ENCODE assay signal across 15 cellular contexts in genomic region chr1:76287917-76288316, GRCh38.
A peak's percentile ranks its signal among the peaks of the same experiment; 100 is the strongest.
DNase-seq lines count a peak whose midpoint lies in the region; ATAC-seq and TF ChIP-seq lines count a peak whose summit lies in the region.
"Had no signal": no experiment of that assay in that cellular context is flagged by ENCODE, and none has a peak within 500 bp of the region (broad histone marks: within the 10 kb centered on the region; RNA-seq: fewer than 3 reads in every experiment).

No MANE protein-coding gene starts in this region.

- no peaks in the 10 kb centered on the region for H3K9me3 ChIP-seq in PC-3 (ENCODE audit: low read length)
- H3K9me3 ChIP-seq: A549, BE2C had no signal

- H3K4me1 ChIP-seq in PC-3 (ENCODE audit: insufficient read depth, low read length) = no peaks in the 10 kb centered on the region
- H3K4me1 ChIP-seq: A549 had no signal

- H3K27ac ChIP-seq in PC-3 (ENCODE audit: low read length) = no peak overlapping the region
- H3K27ac ChIP-seq: A549, C4-2B had no signal

- H3K4me3 ChIP-seq in PC-3 (ENCODE audit: low read length) = no peak overlapping the region
- H3K4me3 ChIP-seq: A549, GM23338 had no signal

- H3F3A ChIP-seq in PC-3 (ENCODE audit: low read length, unreplicated experiment) = no peaks in the 10 kb centered on the region

- peak overlapping the region in 1 of 2 donors; percentile 92 for H3K27ac Mint-ChIP-seq in activated naive CD4-positive, alpha-beta T cell treated with anti-CD3 and anti-CD28 coated beads, Interleukin-2, amount 50 U/mL, for 72 hours
- H3K27ac Mint-ChIP-seq: CD8-positive, alpha-beta T cell; GM23338; IgD-negative memory B cell had no signal

- DNase-seq in activated naive CD4-positive, alpha-beta T cell treated with anti-CD3 and anti-CD28 coated beads, Interleukin-2, amount 50 U/mL, for 72 hours (ENCODE audit: low spot score in 2 of 2) = no peak
- no peak for DNase-seq in activated naive CD4-positive, alpha-beta T cell treated with Interleukin-2 at 50 U/mL for 16 hours
- peak; percentile 14 for DNase-seq in PC-3
- DNase-seq in kidney tubule cell (ENCODE audit: low spot score) = peak; percentile 66
- DNase-seq in GM13977 (ENCODE audit: low spot score) = no peak
- no peak for DNase-seq in glomerular visceral epithelial cell (ENCODE audit: extremely low spot score)
- DNase-seq: BE2C; CD8-positive, alpha-beta T cell; COR-L47; H7 had no signal

- peaks cover 12% of the 10 kb centered on the region; the same call in 1 of the 2 replicates for H3K27me3 ChIP-seq in PC-3 (ENCODE audit: low read length)
- H3K27me3 ChIP-seq: BE2C had no signal

- H3K4me2 ChIP-seq in PC-3 (ENCODE audit: low read length) = no peak overlapping the region
- H3K4me2 ChIP-seq: A549, GM23338 had no signal

- TF ChIP-seq CTCF in PC-3 (conservative IDR thresholded peaks at IDR 0.05; ENCODE audit: low read depth, low read length) (no peak), GM13977 (IDR thresholded peaks at IDR 0.05; ENCODE audit: extremely low read depth, insufficient read depth, missing control alignments) (no peak)

- no peaks in the 10 kb centered on the region for H3K79me2 ChIP-seq in PC-3 (ENCODE audit: low read length)

- POLR2A ChIA-PET in PC-3 (lab: Charles Lee; ENCODE audit: unreplicated experiment) = no interaction called here

- peaks cover 0 to 4% of the 10 kb centered on the region in 2 donors for H3K9me3 Mint-ChIP-seq in activated naive CD4-positive, alpha-beta T cell treated with anti-CD3 and anti-CD28 coated beads, Interleukin-2, amount 50 U/mL, for 72 hours
- H3K9me3 Mint-ChIP-seq: CD8-positive, alpha-beta T cell; GM23338; IgD-negative memory B cell had no signal

- ATAC-seq in activated naive CD4-positive, alpha-beta T cell treated with anti-CD3 and anti-CD28 coated beads, Interleukin-2, amount 50 U/mL, for 72 hours = peak; percentile 37 to 52
- ATAC-seq in PC-3 = no peak
- ATAC-seq in HG03469 (IDR thresholded peaks at IDR 0.05; ENCODE audit: unreplicated experiment) = no peak
- ATAC-seq: A549; CD8-positive, alpha-beta T cell; GM23338 had no signal

- peaks cover 7 to 22% of the 10 kb centered on the region in 2 donors for H3K36me3 Mint-ChIP-seq in activated naive CD4-positive, alpha-beta T cell treated with anti-CD3 and anti-CD28 coated beads, Interleukin-2, amount 50 U/mL, for 72 hours
- H3K36me3 Mint-ChIP-seq: CD8-positive, alpha-beta T cell had no signal

- H3K36me3 ChIP-seq in PC-3 (ENCODE audit: low read depth, low read length) = no peaks in the 10 kb centered on the region
- H3K36me3 ChIP-seq: BE2C had no signal

- CTCF ChIA-PET in PC-3 (lab: Charles Lee) = no interaction called here

- H3K9ac ChIP-seq in PC-3 (ENCODE audit: low read length) = no peak overlapping the region

- BruUV-seq in PC-3 (replicated peaks; lab: Mats Ljungman, UMichigan) = no TSS peak

- in situ Hi-C loops in GM13977 (cut with MboI; ENCODE audit: low pct_unique_long_range_greater_than_20kb, low sequenced_read_pairs, unreplicated experiment) = no loop called here

- no peaks in the 10 kb centered on the region for H3K9me2 ChIP-seq in PC-3 (replicated peaks; ENCODE audit: low read length)

- intact Hi-C loops in PC-3 (cut with micrococcal nuclease) = no loop called here

- H2AFZ ChIP-seq in PC-3 (ENCODE audit: low read length) = no peak overlapping the region
- H2AFZ ChIP-seq: GM23338 had no signal

- H4K20me1 ChIP-seq in PC-3 (ENCODE audit: low read length) = no peaks in the 10 kb centered on the region

Comparison
In these comparisons a context has a peak if more than half of its experiments do, and no peak if none do; other contexts are left out.
1. ATAC-seq: peak in activated naive CD4-positive, alpha-beta T cell treated with anti-CD3 and anti-CD28 coated beads, Interleukin-2, amount 50 U/mL, for 72 hours (2 of 2); none in PC-3 (single experiment) and HG03469 (single experiment).
2. DNase-seq: peak in PC-3 (single experiment) and kidney tubule cell (single experiment); none in activated naive CD4-positive, alpha-beta T cell treated with anti-CD3 and anti-CD28 coated beads, Interleukin-2, amount 50 U/mL, for 72 hours (0 of 2), activated naive CD4-positive, alpha-beta T cell treated with Interleukin-2 at 50 U/mL for 16 hours (single experiment), GM13977 (single experiment) and glomerular visceral epithelial cell (single experiment).